Comparison of ENCODE assay signal across 23 cellular contexts in genomic region chr10:128529225-128529624, GRCh38.
DNase-seq lines count a peak whose midpoint lies in the region; ATAC-seq, FAIRE-seq and TF ChIP-seq lines count a peak whose summit lies in the region.
"Had no signal": no experiment of that assay in that cellular context is flagged by ENCODE, and none has a peak within 500 bp of the region (broad histone marks: within the 10 kb centered on the region; RNA-seq: fewer than 3 reads in every experiment).

No MANE protein-coding gene starts in this region.

- POLR2A ChIA-PET in WTC11 (lab: Charles Lee) (no interaction called here), H1 (lab: Charles Lee; ENCODE audit: partially characterized antibody) (interaction anchor here (2.2 kb wide), 1 partner anchor 9 kb away, joined by 8 read pairs; no protein-coding TSS in a partner anchor)

- no peak overlapping the region for H3K27ac ChIP-seq in H1 (ENCODE audit: low read depth, low read length)
- H3K27ac ChIP-seq: BLaER1, C4-2B had no signal

- H3K36me3 Mint-ChIP-seq in WTC11 = no peaks in the 10 kb centered on the region
- no peaks in the 10 kb centered on the region for H3K36me3 Mint-ChIP-seq in neural crest cell (ENCODE audit: low read depth)
- no peaks in the 10 kb centered on the region for H3K36me3 Mint-ChIP-seq in type B pancreatic cell
- H3K36me3 Mint-ChIP-seq: CD4-positive, CD25-positive, alpha-beta regulatory T cell; CD8-positive, alpha-beta T cell had no signal

- no peak for TF ChIP-seq EP300 in H1 (IDR thresholded peaks at IDR 0.05; ENCODE audit: borderline replicate concordance in 1 of 2, low read depth in 2 of 2, low read length in 2 of 2)

- H3K27me3 Mint-ChIP-seq in WTC11 (ENCODE audit: low read depth) (no peaks in the 10 kb centered on the region), neural crest cell (ENCODE audit: low read depth) (no peaks in the 10 kb centered on the region), type B pancreatic cell (peaks cover 35% of the 10 kb centered on the region)

- ATAC-seq in WTC11 = no peak
- ATAC-seq: CD8-positive, alpha-beta T cell had no signal

- no peak overlapping the region for H3K9ac ChIP-seq in H1 (replicated peaks in 1 of 4; ENCODE audit: extremely low read depth in 1 of 4, low read depth in 3 of 4, low read length in 3 of 4)
- H3K9ac ChIP-seq: BLaER1 had no signal

- no peaks in the 10 kb centered on the region for H3K79me1 ChIP-seq in H1 (ENCODE audit: low read depth, low read length)

- peak overlapping the region; percentile 74 for H2BK120ac ChIP-seq in H1 (replicated peaks; ENCODE audit: low read depth, low read length)

- H4K8ac ChIP-seq in H1 (ENCODE audit: extremely low read depth, insufficient read depth, low read length) = no peak overlapping the region

- H2BK15ac ChIP-seq in H1 (ENCODE audit: low read length) = peak overlapping the region; percentile 76; the same call in 1 of the 2 replicates

- no peak for FAIRE-seq in H1 (lab: Jason Lieb, UNC)
- FAIRE-seq: GM12891, GM18507 had no signal

- H4K91ac ChIP-seq in H1 (replicated peaks; ENCODE audit: insufficient read length, low read length) = no peak overlapping the region

- no peak overlapping the region for H3K4ac ChIP-seq in H1 (replicated peaks; ENCODE audit: insufficient read length, low read depth, low read length)

- H3K9me3 ChIP-seq in H1 (ENCODE audit: insufficient read depth in 2 of 2, low read depth in 1 of 2, low read length in 1 of 2) = no peaks in the 10 kb centered on the region
- H3K9me3 ChIP-seq: BLaER1, Caco-2 had no signal

- H3K4me1 ChIP-seq in H1 (replicated peaks in 1 of 4; ENCODE audit: control insufficient read depth in 3 of 4, insufficient read depth in 4 of 4, low read length in 3 of 4) = peaks cover 0 to 16% (median 5%) of the 10 kb centered on the region in 4 experiments; a peak in 5 of 7 replicates
- H3K4me1 ChIP-seq: BLaER1, Caco-2 had no signal

- H2BK5ac ChIP-seq in H1 (ENCODE audit: low read depth, low read length) = peak overlapping the region; percentile 73; the same call in 1 of the 2 replicates

- H3K4me3 Mint-ChIP-seq in WTC11 (no peak overlapping the region), neural crest cell (no peak overlapping the region), type B pancreatic cell (peak overlapping the region; percentile 18)
- H3K4me3 Mint-ChIP-seq: B cell; CD4-positive, CD25-positive, alpha-beta regulatory T cell; CD8-positive, alpha-beta T cell had no signal

- TF ChIP-seq POLR2A in H1 (IDR thresholded peaks at IDR 0.05; ENCODE audit: control extremely low read depth in 1 of 2, low read depth in 2 of 2, low read length in 2 of 2) (no peak), erythroblast (IDR thresholded peaks at IDR 0.05; ENCODE audit: low read length) (no peak)

- no peak overlapping the region for H3K14ac ChIP-seq in H1 (ENCODE audit: insufficient read length)

- H3K79me2 ChIP-seq in H1 (ENCODE audit: control insufficient read depth in 1 of 2, insufficient read depth in 2 of 2, low read length in 2 of 2) = no peaks in the 10 kb centered on the region

- no peak overlapping the region for H3K4me3 ChIP-seq in H1 (ENCODE audit: extremely low read depth in 1 of 4, insufficient read depth in 2 of 4, low read depth in 3 of 4, low read length in 4 of 4)
- H3K4me3 ChIP-seq: BLaER1 had no signal

- no peak overlapping the region for H3K18ac ChIP-seq in H1 (ENCODE audit: extremely low read depth, low read length)

- no peaks in the 10 kb centered on the region for H3K36me3 ChIP-seq in H1 (ENCODE audit: control insufficient read depth in 2 of 4, insufficient read depth in 4 of 4, low read length in 3 of 4)
- H3K36me3 ChIP-seq: BLaER1 had no signal

- no peak overlapping the region for H3K23ac ChIP-seq in H1 (ENCODE audit: insufficient read length)

- no peak overlapping the region for H2AK5ac ChIP-seq in H1 (ENCODE audit: low read depth, low read length)

- H4K5ac ChIP-seq in H1 (ENCODE audit: insufficient read length, low read depth, low read length) = no peak overlapping the region

- no peak for TF ChIP-seq CTCF in WTC11 (IDR thresholded peaks at IDR 0.05)
- no peak for TF ChIP-seq CTCF in H1 (IDR thresholded peaks at IDR 0.05; ENCODE audit: control extremely low read depth in 1 of 3, insufficient read depth in 1 of 3, low read depth in 1 of 3, low read length in 3 of 3)
- TF ChIP-seq CTCF in neural crest cell (conservative IDR thresholded peaks at IDR 0.05) = no peak
- no peak for TF ChIP-seq CTCF in type B pancreatic cell (conservative IDR thresholded peaks at IDR 0.05)
- no peak for TF ChIP-seq CTCF in GM10266 (IDR thresholded peaks at IDR 0.05; ENCODE audit: control insufficient read depth, insufficient read depth, low read depth, missing control alignments)

- H3K4me1 Mint-ChIP-seq in WTC11 (peaks cover 45% of the 10 kb centered on the region), neural crest cell (peaks cover 18% of the 10 kb centered on the region), type B pancreatic cell (ENCODE audit: unreplicated experiment) (peaks cover 35% of the 10 kb centered on the region)
- H3K4me1 Mint-ChIP-seq: B cell; CD4-positive, CD25-positive, alpha-beta regulatory T cell had no signal

- 79% methylated on average over 6 of the region's 6 CpGs; no CpG with 5 or more reads in 1 of the 2 experiments for WGBS in H1 (ENCODE audit: extremely low coverage in 1 of 2, insufficient coverage in 1 of 2, insufficient read length in 1 of 2, insufficient replicate concordance in 2 of 2, low coverage in 1 of 2, low lambda C conversion rate in 2 of 2, missing lambda C conversion rate in 1 of 2), 2 experiments

- no peak overlapping the region for H3K4me2 ChIP-seq in H1 (ENCODE audit: insufficient read depth in 1 of 2, low read depth in 2 of 2, low read length in 2 of 2)
- H3K4me2 ChIP-seq: BLaER1 had no signal

- no peak overlapping the region for H2AFZ ChIP-seq in H1 (ENCODE audit: low read length)

- DNase-seq in WTC11 (ENCODE audit: low spot score) (no peak), H1 (ENCODE audit: low read depth in 1 of 2, low spot score in 2 of 2) (no peak), neural crest cell (ENCODE audit: low read depth, low spot score) (no peak), type B pancreatic cell (ENCODE audit: extremely low spot score, unreplicated experiment) (no peak), erythroblast (lab: John Stamatoyannopoulos, UW) (no peak), NCI-H748 (lab: John Stamatoyannopoulos, UW; ENCODE audit: unreplicated experiment) (no peak), GM10266 (ENCODE audit: extremely low spot score) (no peak), SKM-1 treated with dmso at 0.1 percent for 144 hours (lab: John Stamatoyannopoulos, UW; ENCODE audit: unreplicated experiment) (no peak)
- DNase-seq: Caco-2; CD4-positive, CD25-positive, alpha-beta regulatory T cell; CD8-positive, alpha-beta T cell; DMS153; DMS79; EL; GDM1; GOT3; H7; HCEC 1CT had no signal

- H2BK12ac ChIP-seq in H1 (ENCODE audit: low read depth, low read length) = peak overlapping the region; percentile 92; the same call in 1 of the 2 replicates

- no peak overlapping the region for H3K56ac ChIP-seq in H1 (replicated peaks; ENCODE audit: insufficient read length, low read depth, low read length)

- H3K23me2 ChIP-seq in H1 (ENCODE audit: low read depth, low read length) = no peaks in the 10 kb centered on the region

- no peak for TF ChIP-seq RAD21 in H1 (IDR thresholded peaks at IDR 0.05 in 1 of 2, conservative IDR thresholded peaks at IDR 0.05 in 1 of 2; ENCODE audit: low read depth in 2 of 2, low read length in 2 of 2)

- H4K20me1 ChIP-seq in H1 (replicated peaks in 1 of 2; ENCODE audit: control insufficient read depth in 1 of 2, insufficient read depth in 2 of 2, low read length in 2 of 2) = no peaks in the 10 kb centered on the region
- H4K20me1 ChIP-seq: BLaER1 had no signal

- 0 out of 2 replicates have a peak overlapping the region, but pooled peaks have one; percentile 88 for H2BK20ac ChIP-seq in H1 (ENCODE audit: low read length)

- CTCF ChIA-PET in WTC11 (lab: Charles Lee) = interaction anchor here (0.6 to 3.0 kb wide), 8 partner anchors 9 to 317 kb away, joined by 4 to 19 read pairs (median 8); no protein-coding TSS in a partner anchor
- CTCF ChIA-PET in H1 (lab: Charles Lee; ENCODE audit: partially characterized antibody) = interaction anchor here (0.6 to 6.6 kb wide), 25 partner anchors 10 to 331 kb away, joined by 3 to 52 read pairs (median 4); no protein-coding TSS in a partner anchor

- no peaks in the 10 kb centered on the region; a peak in 1 of 7 replicates for H3K27me3 ChIP-seq in H1 (replicated peaks in 1 of 4; ENCODE audit: control insufficient read depth in 3 of 4, extremely low read depth in 1 of 4, insufficient read depth in 3 of 4, low read length in 3 of 4)
- H3K27me3 ChIP-seq: BLaER1 had no signal

- H3K27ac Mint-ChIP-seq in WTC11 = 0 out of 2 replicates have a peak overlapping the region, but pooled peaks have one; percentile 9
- H3K27ac Mint-ChIP-seq in neural crest cell (ENCODE audit: unreplicated experiment) = peak overlapping the region; percentile 14
- H3K27ac Mint-ChIP-seq in type B pancreatic cell = no peak overlapping the region
- H3K27ac Mint-ChIP-seq: B cell; CD4-positive, CD25-positive, alpha-beta regulatory T cell; CD8-positive, alpha-beta T cell had no signal

- H3K9me3 Mint-ChIP-seq in WTC11 (0 out of 2 replicates have a peak, but pooled peaks cover 3% of the 10 kb centered on the region), neural crest cell (no peaks in the 10 kb centered on the region), type B pancreatic cell (no peaks in the 10 kb centered on the region)
- H3K9me3 Mint-ChIP-seq: CD8-positive, alpha-beta T cell had no signal

TF ChIP-seq in WTC11, 78 proteins besides CTCF, POLR2A, EP300 and RAD21 (continues in another document):
- TF ChIP-seq, protein P1, sequence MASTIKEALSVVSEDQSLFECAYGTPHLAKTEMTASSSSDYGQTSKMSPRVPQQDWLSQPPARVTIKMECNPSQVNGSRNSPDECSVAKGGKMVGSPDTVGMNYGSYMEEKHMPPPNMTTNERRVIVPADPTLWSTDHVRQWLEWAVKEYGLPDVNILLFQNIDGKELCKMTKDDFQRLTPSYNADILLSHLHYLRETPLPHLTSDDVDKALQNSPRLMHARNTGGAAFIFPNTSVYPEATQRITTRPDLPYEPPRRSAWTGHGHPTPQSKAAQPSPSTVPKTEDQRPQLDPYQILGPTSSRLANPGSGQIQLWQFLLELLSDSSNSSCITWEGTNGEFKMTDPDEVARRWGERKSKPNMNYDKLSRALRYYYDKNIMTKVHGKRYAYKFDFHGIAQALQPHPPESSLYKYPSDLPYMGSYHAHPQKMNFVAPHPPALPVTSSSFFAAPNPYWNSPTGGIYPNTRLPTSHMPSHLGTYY (CRISPR knock-in tag; IDR thresholded peaks at IDR 0.05) = no peak

TF ChIP-seq in H1, 55 proteins besides CTCF, POLR2A, EP300 and RAD21 (continues in another document):
- TF ChIP-seq, protein P2, sequence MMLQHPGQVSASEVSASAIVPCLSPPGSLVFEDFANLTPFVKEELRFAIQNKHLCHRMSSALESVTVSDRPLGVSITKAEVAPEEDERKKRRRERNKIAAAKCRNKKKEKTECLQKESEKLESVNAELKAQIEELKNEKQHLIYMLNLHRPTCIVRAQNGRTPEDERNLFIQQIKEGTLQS (IDR thresholded peaks at IDR 0.05; ENCODE audit: insufficient read depth, low read depth, low read length) = no peak
- TF ChIP-seq SIN3A (conservative IDR thresholded peaks at IDR 0.05 in 1 of 2, IDR thresholded peaks at IDR 0.05 in 1 of 2; ENCODE audit: low read depth in 1 of 2, low read length in 2 of 2) (no peak), NRF1 (IDR thresholded peaks at IDR 0.05; ENCODE audit: low read depth, low read length) (no peak), CREB1 (IDR thresholded peaks at IDR 0.05) (no peak)
